ENCODE assay signal across 8 cellular contexts in genomic region chr1:32221581-32221979, GRCh38. TPM values are rescaled to one million over a fixed set of nuclear protein-coding genes. Genes with fewer than 3 reads are reported as not detected.
DNase-seq lines count a peak whose midpoint lies in the region; ATAC-seq and TF ChIP-seq lines count a peak whose summit lies in the region.

No MANE protein-coding gene starts in this region.

- no peaks in the 10 kb centered on the region for H3K9me3 Mint-ChIP-seq in activated T-cell treated with anti-CD3 and anti-CD28 coated beads, Interleukin-2, amount 50 U/mL, for 24 hours

- H3K27me3 ChIP-seq in ascending aorta (no peaks in the 10 kb centered on the region), right lobe of liver (no peaks in the 10 kb centered on the region), tibial artery (no peaks in the 10 kb centered on the region)

- H3K36me3 Mint-ChIP-seq in activated T-cell treated with anti-CD3 and anti-CD28 coated beads, Interleukin-2, amount 50 U/mL, for 24 hours (ENCODE audit: low read depth): peaks cover 79% of the 10 kb centered on the region

- ATAC-seq in right lobe of liver: no peak
- ATAC-seq in GM19324 (IDR thresholded peaks at IDR 0.05; ENCODE audit: low FRiP score, unreplicated experiment): no peak

- intact Hi-C loops in ascending aorta (cut with DNase I): loop anchor here (5.0 kb wide), 1 partner anchor 71 kb away; the partner anchor contains the start of gene HDAC1
- intact Hi-C loops in right lobe of liver (cut with DNase I): no loop called here
- intact Hi-C loops in tibial artery (cut with DNase I; ENCODE audit: low total_unique reads): loop anchor here (5.0 kb wide), 1 partner anchor 71 kb away; the partner anchor contains the start of gene HDAC1

- no peaks in the 10 kb centered on the region for H3K27me3 Mint-ChIP-seq in activated T-cell treated with anti-CD3 and anti-CD28 coated beads, Interleukin-2, amount 50 U/mL, for 24 hours

- peaks cover 19% of the 10 kb centered on the region in 2 donors for H3K4me1 ChIP-seq in ascending aorta
- peaks cover 0 to 30% (median 15%) of the 10 kb centered on the region in 4 donors for H3K4me1 ChIP-seq in right lobe of liver
- peaks cover 0 to 34% (median 28%) of the 10 kb centered on the region in 4 donors for H3K4me1 ChIP-seq in tibial artery

- TF ChIP-seq CTCF in ascending aorta (IDR thresholded peaks at IDR 0.05) (no peak), right lobe of liver (IDR thresholded peaks at IDR 0.05) (no peak), tibial artery (IDR thresholded peaks at IDR 0.05) (no peak)

- H3K4me3 Mint-ChIP-seq in activated T-cell treated with anti-CD3 and anti-CD28 coated beads, Interleukin-2, amount 50 U/mL, for 24 hours: peak overlapping the region; percentile 98

- DNase-seq in activated T-cell treated with anti-CD3 and anti-CD28 coated beads, Interleukin-2, amount 50 U/mL, for 24 hours: no peak
- DNase-seq in activated T-cell treated with anti-CD3 and anti-CD28 coated beads, Interleukin-2, amount 50 U/mL, for 48 hours: no peak
- DNase-seq in ascending aorta (ENCODE audit: low spot score in 2 of 2) (no peak), right lobe of liver (no peak), tibial artery (no peak), SKM-1 (lab: John Stamatoyannopoulos, UW; ENCODE audit: unreplicated experiment) (no peak), DMS53 treated with DMSO at 0.1 percent for 48 hours (lab: John Stamatoyannopoulos, UW; ENCODE audit: unreplicated experiment) (no peak)

- peak overlapping the region; percentile 87 to 97 for H3K4me3 ChIP-seq in ascending aorta
- peak overlapping the region; percentile 73 to 93 (median 91) for H3K4me3 ChIP-seq in right lobe of liver
- peak overlapping the region; percentile 65 to 86 for H3K4me3 ChIP-seq in tibial artery

- H3K36me3 ChIP-seq in ascending aorta: peaks cover 33 to 41% of the 10 kb centered on the region in 2 donors
- peaks cover 0 to 25% (median 11%) of the 10 kb centered on the region in 4 donors for H3K36me3 ChIP-seq in right lobe of liver
- peaks cover 30 to 62% (median 39%) of the 10 kb centered on the region in 3 donors for H3K36me3 ChIP-seq in tibial artery

- WGBS in right lobe of liver (ENCODE audit: insufficient coverage, low coverage, low lambda C conversion rate, missing lambda C conversion rate): 7% methylated on average over 6 of the region's 13 CpGs

- H3K27ac ChIP-seq in ascending aorta (peak overlapping the region; percentile 81 to 97), right lobe of liver (peak overlapping the region in 2 of 3 donors; percentile 81 to 88), tibial artery (peak overlapping the region; percentile 90 to 92)

- H3K27ac Mint-ChIP-seq in activated T-cell treated with anti-CD3 and anti-CD28 coated beads, Interleukin-2, amount 50 U/mL, for 24 hours: peak overlapping the region; percentile 99

- no peak for TF ChIP-seq POLR2A in right lobe of liver (IDR thresholded peaks at IDR 0.05)

- peaks cover 41% of the 10 kb centered on the region for H3K4me1 Mint-ChIP-seq in activated T-cell treated with anti-CD3 and anti-CD28 coated beads, Interleukin-2, amount 50 U/mL, for 24 hours (ENCODE audit: low read depth)

- H3K9me3 ChIP-seq in ascending aorta: no peaks in the 10 kb centered on the region
- H3K9me3 ChIP-seq in right lobe of liver: no peaks in the 10 kb centered on the region
- no peaks in the 10 kb centered on the region for H3K9me3 ChIP-seq in tibial artery

RNA-seq across cellular contexts. Expression of gene TMEM234, which starts 0.6 kb away (rescaled TPM):
- total RNA-seq in ascending aorta (4.0 TPM), right lobe of liver (1 to 10 TPM; 3.4 to 7.2 (median 5.9) TPM)

RNA-seq across cellular contexts. Expression of gene EIF3I, which starts 0.6 kb away (rescaled TPM):
- total RNA-seq in ascending aorta: 234 TPM
- total RNA-seq in right lobe of liver: 100 to 1,000 TPM in 2 of 6 experiments, 10 to 100 TPM in 4; 67.5 to 130 (median 71.9) TPM

RNA-seq across cellular contexts. Expression of gene DCDC2B, which starts 12.7 kb away (rescaled TPM):
- total RNA-seq in ascending aorta (not detected), right lobe of liver (not detected)

RNA-seq across cellular contexts. Expression of gene IQCC, which starts 16.1 kb away (rescaled TPM):
- not detected for total RNA-seq in ascending aorta
- under 1 TPM; 0.27 to 0.87 (median 0.41) TPM for total RNA-seq in right lobe of liver

RNA-seq across cellular contexts. Expression of gene CCDC28B, which starts 21.2 kb away (rescaled TPM):
- total RNA-seq in ascending aorta: 29.1 TPM
- 1 to 10 TPM in 2 of 6 experiments, under 1 TPM in 4; 0.56 to 1.3 (median 0.68) TPM for total RNA-seq in right lobe of liver

Comparison
In these comparisons a context has a peak if more than half of its experiments do, and no peak if none do; other contexts are left out.
1. intact Hi-C loops: an anchor here in ascending aorta (5.0 kb wide) and tibial artery (5.0 kb wide); none called in right lobe of liver.